ENCODE assay signal across 12 cellular contexts in the genomic region with DNA sequence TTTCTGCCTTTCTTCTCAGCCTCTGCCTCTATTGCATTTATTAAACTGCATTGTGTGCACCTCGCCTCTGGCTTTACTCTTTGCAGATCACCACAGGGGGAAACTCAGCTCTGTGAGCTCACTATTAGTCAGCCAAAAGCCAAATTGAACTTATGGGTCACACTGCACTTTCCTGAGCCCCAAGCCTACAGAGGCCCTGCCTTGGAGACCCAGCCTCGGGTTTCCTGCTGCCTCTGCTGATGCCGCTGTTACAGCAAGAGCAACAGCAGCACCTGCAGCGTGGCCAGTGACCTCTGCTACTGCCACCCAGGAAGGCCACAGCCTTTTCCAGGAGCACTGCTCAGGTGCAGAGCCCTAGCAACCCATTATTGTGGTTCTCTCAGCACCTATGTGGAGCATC.
DNase-seq lines count a peak whose midpoint lies in the region; ATAC-seq, FAIRE-seq and TF ChIP-seq lines count a peak whose summit lies in the region.
"Had no signal": no experiment of that assay in that cellular context is flagged by ENCODE, and none has a peak within 500 bp of the region (broad histone marks: within the 10 kb centered on the region; RNA-seq: fewer than 3 reads in every experiment).

No MANE protein-coding gene starts in this region.

- H3K27me3 ChIP-seq in left ventricle myocardium inferior (ENCODE audit: low read depth): no peaks in the 10 kb centered on the region

- FAIRE-seq in GM12891 (lab: Jason Lieb, UNC): peak; percentile 90

- peaks cover 63% of the 10 kb centered on the region for H3K36me3 ChIP-seq in KOPT-K1 (ENCODE audit: insufficient read depth, low read length)
- H3K36me3 ChIP-seq in left ventricle myocardium inferior: no peaks in the 10 kb centered on the region

- peak; percentile 36 for ATAC-seq in GM21786 (IDR thresholded peaks at IDR 0.05; ENCODE audit: unreplicated experiment)

- H3K4me1 ChIP-seq in left ventricle myocardium inferior: peaks cover 15% of the 10 kb centered on the region

- TF ChIP-seq CTCF in fibroblast of mammary gland (conservative IDR thresholded peaks at IDR 0.05; ENCODE audit: control insufficient read depth, insufficient read depth, low read depth, low read length): no peak
- no peak for TF ChIP-seq CTCF in left ventricle myocardium inferior (IDR thresholded peaks at IDR 0.05; ENCODE audit: borderline replicate concordance)

- intact Hi-C loops in left ventricle myocardium inferior (cut with micrococcal nuclease): no loop called here

- TF ChIP-seq POLR2A in GM12891 (IDR thresholded peaks at IDR 0.05; ENCODE audit: low read depth, low read length): no peak

- no peak overlapping the region for H3K4me3 ChIP-seq in fibroblast of mammary gland (ENCODE audit: control insufficient read depth, low read depth, low read length)
- H3K4me3 ChIP-seq in left ventricle myocardium inferior: no peak overlapping the region
- H3K4me3 ChIP-seq: coronary artery had no signal

- DNase-seq in GM12891 (ENCODE audit: insufficient read length, low spot score) (no peak), fibroblast of mammary gland (ENCODE audit: low read depth) (peak; percentile 65), COR-L47 (lab: John Stamatoyannopoulos, UW) (no peak), 8988T (no peak), left ventricle myocardium inferior (no peak), LoVo (ENCODE audit: low spot score) (no peak)
- DNase-seq: activated T-cell treated with anti-CD3 and anti-CD28 coated beads, Interleukin-2, amount 50 U/mL, for 4 hours; hypothalamus; T-helper 9 cell had no signal

- no peaks in the 10 kb centered on the region for H3K9me3 ChIP-seq in KOPT-K1 (ENCODE audit: insufficient read depth, low read length, poor library complexity, severe bottlenecking)
- no peaks in the 10 kb centered on the region for H3K9me3 ChIP-seq in left ventricle myocardium inferior (replicated peaks)

- H3K27ac ChIP-seq in KOPT-K1 (ENCODE audit: low read depth, low read length, poor library complexity, severe bottlenecking): peak overlapping the region; percentile 98
- H3K27ac ChIP-seq in left ventricle myocardium inferior (replicated peaks): no peak overlapping the region
- H3K27ac ChIP-seq: coronary artery had no signal

TF ChIP-seq in GM12891, 5 proteins besides CTCF, POLR2A, EP300 and RAD21:
- TF ChIP-seq POU2F2 (IDR thresholded peaks at IDR 0.05; ENCODE audit: low read depth, low read length): no peak
- TF ChIP-seq TAF1 (IDR thresholded peaks at IDR 0.05; ENCODE audit: low read depth, low read length): no peak
- no peak for TF ChIP-seq POLR2AphosphoS5 (IDR thresholded peaks at IDR 0.05; ENCODE audit: low read depth, low read length)
- TF ChIP-seq PAX5 (IDR thresholded peaks at IDR 0.05; ENCODE audit: insufficient read depth, low read length, severe bottlenecking): no peak
- no peak for TF ChIP-seq SPI1 (IDR thresholded peaks at IDR 0.05; ENCODE audit: low read depth, low read length)
